1 cellular context compared by ENCODE assay signal in the genomic region with DNA sequence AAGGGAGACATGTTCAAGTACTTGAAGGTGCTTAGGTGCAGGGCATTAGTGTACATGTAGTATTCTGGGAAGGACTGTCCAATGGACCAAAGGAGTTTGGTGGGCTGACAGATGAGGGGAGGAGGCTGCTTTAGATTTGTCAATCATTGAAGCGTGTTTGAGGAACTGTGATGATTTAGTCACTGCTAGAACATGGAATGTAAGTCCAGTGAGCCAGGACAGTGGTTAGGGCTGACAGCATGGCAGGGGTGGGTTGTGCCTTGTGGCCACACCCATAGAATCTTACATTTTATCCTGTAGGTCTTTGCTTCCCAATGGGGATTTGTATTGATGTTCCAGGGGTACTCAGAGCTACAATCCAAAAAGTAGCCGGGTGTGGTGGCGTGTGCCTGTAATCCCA.
A peak's percentile ranks its signal among the peaks of the same experiment; 100 is the strongest.
TF ChIP-seq lines count a peak whose summit lies in the region.

No MANE protein-coding gene starts in this region.

TF ChIP-seq in HepG2, 621 proteins besides CTCF, POLR2A, EP300 and RAD21:
- TF ChIP-seq RBM22 (optimal IDR thresholded peaks at IDR 0.05; ENCODE audit: low read length), result peak; percentile 35
- no peak for TF ChIP-seq SMARCE1 (IDR thresholded peaks at IDR 0.05; ENCODE audit: borderline replicate concordance)
TF ChIP-seq in HepG2: peak in this region for 1.
